ENCODE assay signal across 1 cellular context in genomic region chr3:87206635-87207034, GRCh38.
TF ChIP-seq lines count a peak whose summit lies in the region.

No MANE protein-coding gene starts in this region.

TF ChIP-seq in SK-N-SH treated with all-trans-retinoic acid at 6 μM for 48 hours, 23 proteins besides CTCF, POLR2A, EP300 and RAD21:
- no peak for TF ChIP-seq OSR1 (CRISPR knock-in tag; IDR thresholded peaks at IDR 0.05)
- TF ChIP-seq, protein P1, sequence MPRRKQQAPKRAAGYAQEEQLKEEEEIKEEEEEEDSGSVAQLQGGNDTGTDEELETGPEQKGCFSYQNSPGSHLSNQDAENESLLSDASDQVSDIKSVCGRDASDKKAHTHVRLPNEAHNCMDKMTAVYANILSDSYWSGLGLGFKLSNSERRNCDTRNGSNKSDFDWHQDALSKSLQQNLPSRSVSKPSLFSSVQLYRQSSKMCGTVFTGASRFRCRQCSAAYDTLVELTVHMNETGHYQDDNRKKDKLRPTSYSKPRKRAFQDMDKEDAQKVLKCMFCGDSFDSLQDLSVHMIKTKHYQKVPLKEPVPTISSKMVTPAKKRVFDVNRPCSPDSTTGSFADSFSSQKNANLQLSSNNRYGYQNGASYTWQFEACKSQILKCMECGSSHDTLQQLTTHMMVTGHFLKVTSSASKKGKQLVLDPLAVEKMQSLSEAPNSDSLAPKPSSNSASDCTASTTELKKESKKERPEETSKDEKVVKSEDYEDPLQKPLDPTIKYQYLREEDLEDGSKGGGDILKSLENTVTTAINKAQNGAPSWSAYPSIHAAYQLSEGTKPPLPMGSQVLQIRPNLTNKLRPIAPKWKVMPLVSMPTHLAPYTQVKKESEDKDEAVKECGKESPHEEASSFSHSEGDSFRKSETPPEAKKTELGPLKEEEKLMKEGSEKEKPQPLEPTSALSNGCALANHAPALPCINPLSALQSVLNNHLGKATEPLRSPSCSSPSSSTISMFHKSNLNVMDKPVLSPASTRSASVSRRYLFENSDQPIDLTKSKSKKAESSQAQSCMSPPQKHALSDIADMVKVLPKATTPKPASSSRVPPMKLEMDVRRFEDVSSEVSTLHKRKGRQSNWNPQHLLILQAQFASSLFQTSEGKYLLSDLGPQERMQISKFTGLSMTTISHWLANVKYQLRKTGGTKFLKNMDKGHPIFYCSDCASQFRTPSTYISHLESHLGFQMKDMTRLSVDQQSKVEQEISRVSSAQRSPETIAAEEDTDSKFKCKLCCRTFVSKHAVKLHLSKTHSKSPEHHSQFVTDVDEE (CRISPR knock-in tag; IDR thresholded peaks at IDR 0.05): no peak
- no peak for TF ChIP-seq TCF4 (CRISPR knock-in tag; IDR thresholded peaks at IDR 0.05; ENCODE audit: borderline replicate concordance)
- no peak for TF ChIP-seq BACH2 (CRISPR knock-in tag; IDR thresholded peaks at IDR 0.05; ENCODE audit: borderline replicate concordance)
- no peak for TF ChIP-seq ZFP3 (CRISPR knock-in tag; IDR thresholded peaks at IDR 0.05)
- TF ChIP-seq ZNF70 (CRISPR knock-in tag; IDR thresholded peaks at IDR 0.05): no peak
- no peak for TF ChIP-seq TOX (CRISPR knock-in tag; IDR thresholded peaks at IDR 0.05; ENCODE audit: borderline replicate concordance)
- no peak for TF ChIP-seq ESRRG (CRISPR knock-in tag; IDR thresholded peaks at IDR 0.05)
- no peak for TF ChIP-seq ZNF565 (CRISPR knock-in tag; conservative IDR thresholded peaks at IDR 0.05; ENCODE audit: low read depth)
- no peak for TF ChIP-seq ARNTL (CRISPR knock-in tag; IDR thresholded peaks at IDR 0.05; ENCODE audit: borderline replicate concordance, low read depth)
- no peak for TF ChIP-seq ZNF8 (CRISPR knock-in tag; IDR thresholded peaks at IDR 0.05)
